ENCODE assay signal across 15 cellular contexts in genomic region chr18:220708-221107, GRCh38.
"Had no signal": no experiment of that assay in that cellular context is flagged by ENCODE, and none has a peak within 500 bp of the region (broad histone marks: within the 10 kb centered on the region; RNA-seq: fewer than 3 reads in every experiment).

No MANE protein-coding gene starts in this region.

- ATAC-seq: activated CD4-positive, CD25-positive, alpha-beta regulatory T cell treated with anti-CD3 and anti-CD28 coated beads, Interleukin-2, amount 50 U/mL, for 24 hours; gastroesophageal sphincter; SK-N-SH treated with all-trans-retinoic acid at 6 μM for 48 hours had no signal

- H3K27ac ChIP-seq: adrenal gland, coronary artery, epithelial cell of prostate, gastroesophageal sphincter, skin epidermis, tibial artery, uterus had no signal

- H3K36me3 ChIP-seq: uterus had no signal

- H3K4me3 ChIP-seq: adrenal gland, coronary artery, gastroesophageal sphincter, skin epidermis, tibial artery, uterus had no signal

- DNase-seq: activated CD4-positive, alpha-beta memory T cell treated with anti-CD3 and anti-CD28 coated beads, Interleukin-2, amount 10 ng/mL, durations not matched to agents 7 days and 5 days; activated CD8-positive, alpha-beta memory T cell treated with anti-CD3 and anti-CD28 coated beads, Interleukin-2, amount 50 U/mL, for 48 hours; activated effector memory CD4-positive, alpha-beta T cell treated with anti-CD3 and anti-CD28 coated beads, Interleukin-2, amount 50 U/mL, for 16 hours; adrenal gland; effector CD4-positive, alpha-beta T cell; T-helper 2 cell; tibial artery; uterus had no signal

- H3K9me3 ChIP-seq: adrenal gland, gastroesophageal sphincter, tibial artery, uterus had no signal

- H3K27me3 Mint-ChIP-seq: activated CD4-positive, alpha-beta memory T cell treated with anti-CD3 and anti-CD28 coated beads, Interleukin-2, amount 10 ng/mL, durations not matched to agents 7 days and 5 days had no signal

- H3K9me3 Mint-ChIP-seq: activated CD4-positive, alpha-beta memory T cell treated with anti-CD3 and anti-CD28 coated beads, Interleukin-2, amount 10 ng/mL, durations not matched to agents 7 days and 5 days; mesothelial cell of epicardium had no signal

- H3K4me1 ChIP-seq: adrenal gland, gastroesophageal sphincter, tibial artery, uterus had no signal

- H3K4me1 Mint-ChIP-seq: activated CD4-positive, alpha-beta memory T cell treated with anti-CD3 and anti-CD28 coated beads, Interleukin-2, amount 10 ng/mL, durations not matched to agents 7 days and 5 days; mesothelial cell of epicardium had no signal

- H3K4me3 Mint-ChIP-seq: activated CD4-positive, alpha-beta memory T cell treated with anti-CD3 and anti-CD28 coated beads, Interleukin-2, amount 10 ng/mL, durations not matched to agents 7 days and 5 days; mesothelial cell of epicardium had no signal

- H3K27ac Mint-ChIP-seq: activated CD4-positive, alpha-beta memory T cell treated with anti-CD3 and anti-CD28 coated beads, Interleukin-2, amount 10 ng/mL, durations not matched to agents 7 days and 5 days; mesothelial cell of epicardium had no signal

- H3K27me3 ChIP-seq: adrenal gland, gastroesophageal sphincter, tibial artery, uterus had no signal
